In genomic region chr1:58883888-58884482, GRCh38 we compare ENCODE assay signal across 8 cellular contexts.
A peak's percentile ranks its signal among the peaks of the same experiment; 100 is the strongest.
DNase-seq lines count a peak whose midpoint lies in the region; ATAC-seq, FAIRE-seq and TF ChIP-seq lines count a peak whose summit lies in the region.

No MANE protein-coding gene starts in this region.

- H3K4me2 ChIP-seq in keratinocyte (ENCODE audit: control insufficient read depth, extremely low read depth, insufficient read depth, low read depth, low read length) (peak overlapping the region; percentile 44), Karpas-422 (ENCODE audit: low read depth, low read length, poor library complexity, severe bottlenecking) (no peak overlapping the region)

- H3K36me3 Mint-ChIP-seq in CD14-positive monocyte = peaks cover 2 to 6% of the 10 kb centered on the region in 2 donors

- H3K9me1 ChIP-seq in keratinocyte (ENCODE audit: control insufficient read depth, extremely low read depth, insufficient read depth, low read length) = no peaks in the 10 kb centered on the region

- H3K4me1 Mint-ChIP-seq in CD14-positive monocyte = peaks cover 82% of the 10 kb centered on the region

- H3K9me3 Mint-ChIP-seq in CD14-positive monocyte = no peaks in the 10 kb centered on the region

- H4K20me1 ChIP-seq in keratinocyte (ENCODE audit: control insufficient read depth, extremely low read depth, insufficient read depth, low read length) = no peaks in the 10 kb centered on the region
- H4K20me1 ChIP-seq in Karpas-422 (ENCODE audit: insufficient read depth, low read depth, low read length) = no peaks in the 10 kb centered on the region

- DNase-seq in CD14-positive monocyte (ENCODE audit: low spot score) (no peak), RPMI8226 (peak; percentile 27), keratinocyte (ENCODE audit: low read depth, low spot score) (no peak), foreskin fibroblast (no peak), Karpas-422 (no peak), mesenteric fat pad (ENCODE audit: low spot score) (no peak)

- H3K4me3 Mint-ChIP-seq in CD14-positive monocyte = peak overlapping the region in 1 of 2 donors; percentile 65

- ATAC-seq in HG02610 (IDR thresholded peaks at IDR 0.05; ENCODE audit: unreplicated experiment) = peak; percentile 57
- no peak for ATAC-seq in HG03460 (IDR thresholded peaks at IDR 0.05; ENCODE audit: unreplicated experiment)

- intact Hi-C loops in CD14-positive monocyte (cut with micrococcal nuclease) = loop anchor here (2.0 to 10.0 kb wide), 5 partner anchors 17 to 791 kb away; partner anchors contain the start of gene JUN (in 1 of the 2)

- H3K4me1 ChIP-seq in keratinocyte (ENCODE audit: control insufficient read depth, extremely low read depth, insufficient read depth, low read length) (peaks cover 30% of the 10 kb centered on the region), Karpas-422 (ENCODE audit: low read length) (no peaks in the 10 kb centered on the region)

- H3K27me3 Mint-ChIP-seq in CD14-positive monocyte (ENCODE audit: low read depth in 3 of 3) = peaks cover 0 to 3% (median 2%) of the 10 kb centered on the region in 3 donors

- no peaks in the 10 kb centered on the region for H3K9me2 ChIP-seq in Karpas-422 (replicated peaks; ENCODE audit: insufficient read depth, low read length)

- no peak for TF ChIP-seq CTCF in CD14-positive monocyte (IDR thresholded peaks at IDR 0.05)
- no peak for TF ChIP-seq CTCF in keratinocyte (optimal IDR thresholded peaks at IDR 0.05 in 1 of 3, IDR thresholded peaks at IDR 0.05 in 1 of 3, conservative IDR thresholded peaks at IDR 0.05 in 1 of 3; ENCODE audit: extremely low read depth in 1 of 3, insufficient read depth in 2 of 3, low read length in 3 of 3)
- no peak for TF ChIP-seq CTCF in foreskin fibroblast (IDR thresholded peaks at IDR 0.05; ENCODE audit: low read depth, low read length)

- H2AFZ ChIP-seq in keratinocyte (ENCODE audit: control insufficient read depth, low read length) (no peak overlapping the region), Karpas-422 (ENCODE audit: low read length) (no peak overlapping the region)

- H3K27ac ChIP-seq in keratinocyte (ENCODE audit: control insufficient read depth, insufficient read depth, low read length) = peak overlapping the region; percentile 82
- H3K27ac ChIP-seq in Karpas-422 (ENCODE audit: low read length) = no peak overlapping the region

- no peak for FAIRE-seq in keratinocyte (lab: Jason Lieb, UNC)

- H3K4me3 ChIP-seq in keratinocyte (ENCODE audit: control insufficient read depth in 2 of 3, extremely low read depth in 1 of 3, insufficient read depth in 2 of 3, low read depth in 1 of 3, low read length in 3 of 3) (no peak overlapping the region), foreskin fibroblast (ENCODE audit: low read depth in 1 of 2, low read length in 2 of 2) (no peak overlapping the region), Karpas-422 (ENCODE audit: low read length) (no peak overlapping the region)

- H3K9ac ChIP-seq in keratinocyte (ENCODE audit: control insufficient read depth, extremely low read depth, insufficient read depth, low read length) = no peak overlapping the region
- H3K9ac ChIP-seq in Karpas-422 (ENCODE audit: low read length) = no peak overlapping the region

- dilution Hi-C loops in keratinocyte (cut with MboI; ENCODE audit: extremely low pct_ligation_motif_present, low sequenced_read_pairs) = no loop called here

- H3K9me3 ChIP-seq in keratinocyte (ENCODE audit: control insufficient read depth, low read depth, low read length) = no peaks in the 10 kb centered on the region
- no peaks in the 10 kb centered on the region for H3K9me3 ChIP-seq in Karpas-422 (ENCODE audit: low read length)

- no peaks in the 10 kb centered on the region for H3K36me3 ChIP-seq in keratinocyte (ENCODE audit: control insufficient read depth in 2 of 2, extremely low read depth in 1 of 2, insufficient read depth in 2 of 2, low read length in 2 of 2)
- no peaks in the 10 kb centered on the region for H3K36me3 ChIP-seq in Karpas-422 (ENCODE audit: insufficient read depth, low read length)

- peak overlapping the region; percentile 92 to 97 (median 95) for H3K27ac Mint-ChIP-seq in CD14-positive monocyte

- H3K27me3 ChIP-seq in keratinocyte (ENCODE audit: control insufficient read depth, extremely low read depth, insufficient read depth, low read length) = no peaks in the 10 kb centered on the region
- no peaks in the 10 kb centered on the region for H3K27me3 ChIP-seq in Karpas-422 (ENCODE audit: low read length)

- H3K79me2 ChIP-seq in keratinocyte (ENCODE audit: control insufficient read depth, insufficient read depth, low read length) (no peaks in the 10 kb centered on the region), Karpas-422 (ENCODE audit: low read length) (no peaks in the 10 kb centered on the region)
